24 cellular contexts compared by ENCODE assay signal in the genomic region with DNA sequence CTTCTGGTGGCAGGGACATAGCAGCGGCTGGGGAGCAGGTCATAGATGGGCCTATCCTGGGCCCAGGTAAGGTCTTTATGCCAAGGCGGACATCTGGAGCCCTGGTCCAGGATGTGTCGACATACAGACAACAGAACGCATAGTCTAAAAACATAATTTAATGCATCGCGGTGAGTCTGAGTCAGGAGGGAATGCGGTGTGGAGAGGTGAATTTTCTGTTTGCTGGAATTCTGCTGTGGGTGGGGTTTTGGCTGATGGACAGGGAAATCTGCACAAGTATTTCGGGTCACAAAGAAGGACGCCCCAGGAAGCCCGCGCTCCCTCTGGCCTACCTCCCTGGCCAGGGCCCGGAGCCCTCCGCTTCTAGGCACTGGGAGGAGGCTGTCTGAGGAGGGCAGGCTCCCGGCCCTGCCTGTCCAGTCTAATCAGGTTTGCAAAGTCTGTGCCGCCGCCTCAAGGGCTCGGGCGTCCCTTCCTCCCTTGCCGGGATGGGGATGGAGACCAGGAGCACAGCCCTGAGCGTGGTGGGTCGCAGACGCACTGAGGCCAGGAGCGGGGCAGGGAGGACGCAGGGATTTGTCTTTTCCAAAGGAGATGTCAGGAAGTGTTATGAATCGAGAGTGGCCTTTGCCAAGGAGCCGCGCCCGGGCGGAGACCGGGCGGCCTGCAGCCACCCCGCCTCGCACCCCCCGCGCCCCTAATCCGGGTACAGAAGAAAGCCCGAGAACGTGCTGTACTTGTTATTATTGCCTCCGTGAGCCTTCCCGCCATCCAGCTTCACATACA. TPM values are rescaled to one million over a fixed set of nuclear protein-coding genes. Genes with fewer than 3 reads are reported as not detected.
DNase-seq lines count a peak whose midpoint lies in the region; FAIRE-seq and TF ChIP-seq lines count a peak whose summit lies in the region.
"Had no signal": no experiment of that assay in that cellular context is flagged by ENCODE, and none has a peak within 500 bp of the region (broad histone marks: within the 10 kb centered on the region; RNA-seq: fewer than 3 reads in every experiment).

No MANE protein-coding gene starts in this region.

- BruUV-seq in mammary epithelial cell (replicated peaks; lab: Mats Ljungman, UMichigan), result no TSS peak

- no peak overlapping the region for H3K27ac ChIP-seq in H9 (ENCODE audit: insufficient read length, low read depth, low read length)
- H3K27ac ChIP-seq in mammary epithelial cell (ENCODE audit: insufficient read depth, low read depth, low read length), result no peak overlapping the region
- no peak overlapping the region for H3K27ac ChIP-seq in iPS-18a (ENCODE audit: low read length)
- H3K27ac ChIP-seq in osteoblast (ENCODE audit: low read depth, low read length), result no peak overlapping the region
- H3K27ac ChIP-seq in vagina, result no peak overlapping the region
- H3K27ac ChIP-seq in sigmoid colon, result no peak overlapping the region
- H3K27ac ChIP-seq: lower lobe of right lung, Peyer's patch, upper lobe of left lung had no signal

- H4K8ac ChIP-seq in H9 (replicated peaks; ENCODE audit: insufficient read length, low read depth, low read length), result no peak overlapping the region

- H3K9me3 Mint-ChIP-seq in H9, result peaks cover 0 to 2% of the 10 kb centered on the region in 2 experiments; a peak in 1 of 5 replicates
- H3K9me3 Mint-ChIP-seq: activated T-cell treated with anti-CD3 and anti-CD28 coated beads, Interleukin-2, amount 50 U/mL, for 72 hours had no signal

- dilution Hi-C loops in mammary epithelial cell (cut with HindIII; ENCODE audit: low sequenced_read_pairs), result no loop called here

- H3K27ac Mint-ChIP-seq in H9, result peak overlapping the region; percentile 90 to 95 (median 90)
- H3K27ac Mint-ChIP-seq: activated naive CD8-positive, alpha-beta T cell; activated T-cell treated with anti-CD3 and anti-CD28 coated beads, Interleukin-2, amount 50 U/mL, for 72 hours; CD4-positive, CD25-positive, alpha-beta regulatory T cell had no signal

- H2BK15ac ChIP-seq in H9 (ENCODE audit: low read depth, low read length), result no peak overlapping the region

- TF ChIP-seq CTCF in H9 (conservative IDR thresholded peaks at IDR 0.05), result no peak
- TF ChIP-seq CTCF in mammary epithelial cell (conservative IDR thresholded peaks at IDR 0.05 in 1 of 2, IDR thresholded peaks at IDR 0.05 in 1 of 2; ENCODE audit: extremely low read depth in 1 of 2, insufficient read depth in 1 of 2, low read depth in 1 of 2, low read length in 2 of 2), result no peak
- TF ChIP-seq CTCF in osteoblast (IDR thresholded peaks at IDR 0.05; ENCODE audit: extremely low read depth, low read depth, low read length), result no peak
- no peak for TF ChIP-seq CTCF in vagina (IDR thresholded peaks at IDR 0.05)
- TF ChIP-seq CTCF in sigmoid colon (IDR thresholded peaks at IDR 0.05), result no peak

- H3K4me3 Mint-ChIP-seq in H9, result peak overlapping the region; percentile 78 to 91
- H3K4me3 Mint-ChIP-seq: activated naive CD8-positive, alpha-beta T cell; CD4-positive, CD25-positive, alpha-beta regulatory T cell had no signal

- no peak overlapping the region for H3K4ac ChIP-seq in H9 (ENCODE audit: low read depth, low read length)

- H3K79me2 ChIP-seq in H9 (ENCODE audit: insufficient read depth, low read length) (no peaks in the 10 kb centered on the region), mammary epithelial cell (ENCODE audit: insufficient read depth, low read length) (no peaks in the 10 kb centered on the region), osteoblast (ENCODE audit: insufficient read depth, low read length) (no peaks in the 10 kb centered on the region)

- H3K4me3 ChIP-seq in mammary epithelial cell (replicated peaks in 1 of 3; ENCODE audit: insufficient read depth in 1 of 3, low read depth in 2 of 3, low read length in 3 of 3), result no peak overlapping the region
- H3K4me3 ChIP-seq in iPS-18a (ENCODE audit: low read length), result peak overlapping the region; percentile 67
- H3K4me3 ChIP-seq in osteoblast (ENCODE audit: insufficient read depth, low read length), result no peak overlapping the region
- no peak overlapping the region for H3K4me3 ChIP-seq in vagina
- no peak overlapping the region for H3K4me3 ChIP-seq in sigmoid colon
- H3K4me3 ChIP-seq: lower lobe of right lung, Peyer's patch, upper lobe of left lung had no signal

- H2AK5ac ChIP-seq in H9 (ENCODE audit: insufficient read length, low read length), result no peak overlapping the region

- no peak for FAIRE-seq in GM19239 (lab: Jason Lieb, UNC)
- FAIRE-seq: GM18507, H54 had no signal

- H3K36me3 Mint-ChIP-seq in H9 (ENCODE audit: insufficient read depth in 1 of 3, low read depth in 3 of 3), result peaks cover 0 to 1% (median 0%) of the 10 kb centered on the region in 3 experiments; a peak in 2 of 7 replicates
- H3K36me3 Mint-ChIP-seq: activated naive CD8-positive, alpha-beta T cell; CD4-positive, CD25-positive, alpha-beta regulatory T cell had no signal

- in situ Hi-C loops in mammary epithelial cell (cut with MboI; ENCODE audit: low sequenced_read_pairs in 2 of 2), result no loop called here

- no peak overlapping the region for H3K56ac ChIP-seq in H9 (ENCODE audit: insufficient read length, low read depth, low read length)

- no peak overlapping the region for H2BK5ac ChIP-seq in H9 (ENCODE audit: insufficient read length, low read length)

- H3K36me3 ChIP-seq in mammary epithelial cell (ENCODE audit: insufficient read depth, low read length) (no peaks in the 10 kb centered on the region), iPS-18a (ENCODE audit: control insufficient read depth, low read depth, low read length) (no peaks in the 10 kb centered on the region), osteoblast (ENCODE audit: insufficient read depth, low read length) (no peaks in the 10 kb centered on the region), vagina (no peaks in the 10 kb centered on the region), sigmoid colon (no peaks in the 10 kb centered on the region)
- H3K36me3 ChIP-seq: lower lobe of right lung, Peyer's patch, upper lobe of left lung had no signal

- H3K9me3 ChIP-seq in H9 (ENCODE audit: control insufficient read depth, low read depth, low read length), result no peaks in the 10 kb centered on the region
- H3K9me3 ChIP-seq in mammary epithelial cell (replicated peaks; ENCODE audit: insufficient read depth, low read length), result no peaks in the 10 kb centered on the region
- no peaks in the 10 kb centered on the region for H3K9me3 ChIP-seq in iPS-18a (ENCODE audit: control insufficient read depth, low read depth, low read length)
- no peaks in the 10 kb centered on the region for H3K9me3 ChIP-seq in osteoblast (ENCODE audit: low read depth, low read length)
- no peaks in the 10 kb centered on the region for H3K9me3 ChIP-seq in vagina
- no peaks in the 10 kb centered on the region for H3K9me3 ChIP-seq in sigmoid colon
- H3K9me3 ChIP-seq: lower lobe of right lung, Peyer's patch, upper lobe of left lung had no signal

- CTCF ChIA-PET in mammary epithelial cell (lab: Charles Lee; ENCODE audit: low non-redundant PET), result no interaction called here

- TF ChIP-seq EP300 in sigmoid colon (IDR thresholded peaks at IDR 0.05), result no peak

- H4K20me1 ChIP-seq in H9 (ENCODE audit: control insufficient read depth, insufficient read depth, insufficient read length) (no peaks in the 10 kb centered on the region), mammary epithelial cell (ENCODE audit: insufficient read depth, low read length) (no peaks in the 10 kb centered on the region), osteoblast (ENCODE audit: insufficient read depth, low read length) (no peaks in the 10 kb centered on the region)

- no peaks in the 10 kb centered on the region for H3K79me1 ChIP-seq in H9 (ENCODE audit: insufficient read depth, low read depth, low read length, poor library complexity, severe bottlenecking)

- H3K4me1 Mint-ChIP-seq in H9, result peaks cover 40 to 48% of the 10 kb centered on the region in 2 experiments
- H3K4me1 Mint-ChIP-seq: CD4-positive, CD25-positive, alpha-beta regulatory T cell had no signal

- peaks cover 49% of the 10 kb centered on the region for H3K27me3 Mint-ChIP-seq in H9 (ENCODE audit: low read depth)

- H3K27me3 ChIP-seq in H9 (ENCODE audit: insufficient read depth, low read length) (peaks cover 21% of the 10 kb centered on the region; the same call in 1 of the 2 replicates), mammary epithelial cell (ENCODE audit: insufficient read depth, low read length) (peaks cover 52% of the 10 kb centered on the region), iPS-18a (ENCODE audit: control insufficient read depth, insufficient read depth, low read length) (peaks cover 65% of the 10 kb centered on the region), osteoblast (ENCODE audit: insufficient read depth, low read length) (peaks cover 63% of the 10 kb centered on the region), vagina (peaks cover 13% of the 10 kb centered on the region), sigmoid colon (peaks cover 25 to 95% (median 61%) of the 10 kb centered on the region in 3 donors)

- H3K9ac ChIP-seq in H9 (ENCODE audit: extremely low read depth, insufficient read length, low read length) (peak overlapping the region; percentile 20), mammary epithelial cell (ENCODE audit: insufficient read depth, low read length) (no peak overlapping the region), iPS-18a (ENCODE audit: low read length) (peak overlapping the region; percentile 36)

- peaks cover 25% of the 10 kb centered on the region for H3K23me2 ChIP-seq in H9 (ENCODE audit: insufficient read length, low read depth, low read length, poor library complexity, severe bottlenecking)

- intact Hi-C loops in mammary epithelial cell (cut with micrococcal nuclease) (loop anchor here (5.0 kb wide), 1 partner anchor 139 kb away; no protein-coding TSS in a partner anchor), vagina (cut with DNase I) (no loop called here), sigmoid colon (cut with DNase I) (no loop called here)

- no peak for TF ChIP-seq POLR2A in vagina (IDR thresholded peaks at IDR 0.05)
- no peak for TF ChIP-seq POLR2A in sigmoid colon (IDR thresholded peaks at IDR 0.05)

- WGBS in H9 (ENCODE audit: extremely low coverage, insufficient read length, low lambda C conversion rate), result no CpG with 5 or more reads among the region's 40 CpGs
- WGBS in mammary epithelial cell (ENCODE audit: low coverage, missing lambda C conversion rate), result 21% methylated on average over 25 of the region's 40 CpGs
- WGBS in sigmoid colon, 2 donors, result 6 to 7% methylated on average over 40 of the region's 40 CpGs

- H4K91ac ChIP-seq in H9 (ENCODE audit: insufficient read length, low read depth, low read length), result no peak overlapping the region

- no peak overlapping the region for H2BK12ac ChIP-seq in H9 (ENCODE audit: insufficient read length, low read depth, low read length)

- peak overlapping the region; percentile 27 for H3K18ac ChIP-seq in H9 (ENCODE audit: insufficient read length, low read depth, low read length)

- peak overlapping the region; percentile 37 for H3K4me2 ChIP-seq in H9 (ENCODE audit: insufficient read depth, insufficient read length, low read length)
- peak overlapping the region; percentile 30 for H3K4me2 ChIP-seq in mammary epithelial cell (ENCODE audit: insufficient read depth, low read depth, low read length)
- no peak overlapping the region for H3K4me2 ChIP-seq in osteoblast (ENCODE audit: insufficient read depth, low read length)

- H3K14ac ChIP-seq in H9 (ENCODE audit: insufficient read depth, low read length), result peak overlapping the region; percentile 18; the same call in 1 of the 2 replicates

- H3T11ph ChIP-seq in H9 (ENCODE audit: low read length), result no peak overlapping the region

- H3K23ac ChIP-seq in H9 (ENCODE audit: insufficient read length, low read depth, low read length), result no peak overlapping the region

- H3K4me1 ChIP-seq in H9 (ENCODE audit: insufficient read depth, low read length) (peaks cover 5% of the 10 kb centered on the region; the same call in 1 of the 2 replicates), mammary epithelial cell (ENCODE audit: insufficient read depth, low read length) (peaks cover 9% of the 10 kb centered on the region), iPS-18a (ENCODE audit: control insufficient read depth, low read depth, low read length) (peaks cover 22% of the 10 kb centered on the region), osteoblast (ENCODE audit: insufficient read depth, low read length) (no peaks in the 10 kb centered on the region), vagina (peaks cover 13% of the 10 kb centered on the region), sigmoid colon (peaks cover 0 to 11% (median 8%) of the 10 kb centered on the region in 4 donors)
- H3K4me1 ChIP-seq: lower lobe of right lung had no signal

- no peak overlapping the region for H4K5ac ChIP-seq in H9 (ENCODE audit: insufficient read length, low read depth, low read length)

- DNase-seq in H9 (peak; percentile 53), mammary epithelial cell (peak; percentile 10), osteoblast (ENCODE audit: insufficient read length, low spot score, missing footprints) (peak; percentile 83), vagina (ENCODE audit: extremely low spot score in 2 of 2) (no peak), sigmoid colon (no peak), NOMO-1 treated with DMSO at 0.1 percent for 48 hours (lab: John Stamatoyannopoulos, UW; ENCODE audit: unreplicated experiment) (no peak), GM19239 (ENCODE audit: insufficient read length, low spot score) (no peak)
- DNase-seq: activated CD4-positive, alpha-beta T cell treated with anti-CD3 and anti-CD28 coated beads, Interleukin-2, amount 50 U/mL, for 4 hours; activated T-cell treated with anti-CD3 and anti-CD28 coated beads, Interleukin-2, amount 50 U/mL, for 72 hours; CD4-positive, CD25-positive, alpha-beta regulatory T cell; DMS79 treated with DMSO at 0.1 percent for 48 hours; effector CD8-positive, alpha-beta T cell; hippocampal formation; lower lobe of right lung; NCI-H1105; NCI-H526; Peyer's patch; stimulated activated naive CD4-positive, alpha-beta T cell treated with Interleukin-2 at 50 U/mL for 16 hours had no signal

- no peak overlapping the region for H2BK120ac ChIP-seq in H9 (ENCODE audit: low read depth, low read length, poor library complexity, severe bottlenecking)

- no peak overlapping the region for H2BK20ac ChIP-seq in H9 (ENCODE audit: low read depth, low read length, poor library complexity, severe bottlenecking)

- H2AFZ ChIP-seq in H9 (ENCODE audit: low read length) (no peak overlapping the region), mammary epithelial cell (ENCODE audit: low read depth, low read length) (peak overlapping the region; percentile 54), osteoblast (ENCODE audit: low read length) (no peak overlapping the region)

RNA-seq across cellular contexts. Expression of a gene that starts 2.3 kb away (rescaled TPM):
- 0.81 and 0.90 TPM in 2 replicates for total RNA-seq in H9 (2021)
- total RNA-seq in mammary epithelial cell, result not detected
- polyA plus RNA-seq in mammary epithelial cell, result not detected
- not detected for polyA minus RNA-seq in mammary epithelial cell
- not detected in 2 replicates for total RNA-seq in osteoblast
- total RNA-seq in vagina, result not detected
- total RNA-seq in sigmoid colon, result not detected
- polyA plus RNA-seq in sigmoid colon, result not detected
- total RNA-seq: activated T-cell treated with anti-CD3 and anti-CD28 coated beads, Interleukin-2, amount 50 U/mL, for 72 hours; CD4-positive, CD25-positive, alpha-beta regulatory T cell; lower lobe of right lung; Peyer's patch; pulmonary artery endothelial cell; upper lobe of left lung had no signal
- polyA plus RNA-seq: CD4-positive, CD25-positive, alpha-beta regulatory T cell had no signal

Comparison
In these comparisons a context has a peak if more than half of its experiments do, and no peak if none do; other contexts are left out.
1. DNase-seq: peak in H9 (single experiment), mammary epithelial cell (single experiment) and osteoblast (single experiment); none in vagina (0 of 2), sigmoid colon (single experiment), NOMO-1 treated with DMSO at 0.1 percent for 48 hours (single experiment) and GM19239 (single experiment).